ENCODE assay signal across 28 cellular contexts in the genomic region with DNA sequence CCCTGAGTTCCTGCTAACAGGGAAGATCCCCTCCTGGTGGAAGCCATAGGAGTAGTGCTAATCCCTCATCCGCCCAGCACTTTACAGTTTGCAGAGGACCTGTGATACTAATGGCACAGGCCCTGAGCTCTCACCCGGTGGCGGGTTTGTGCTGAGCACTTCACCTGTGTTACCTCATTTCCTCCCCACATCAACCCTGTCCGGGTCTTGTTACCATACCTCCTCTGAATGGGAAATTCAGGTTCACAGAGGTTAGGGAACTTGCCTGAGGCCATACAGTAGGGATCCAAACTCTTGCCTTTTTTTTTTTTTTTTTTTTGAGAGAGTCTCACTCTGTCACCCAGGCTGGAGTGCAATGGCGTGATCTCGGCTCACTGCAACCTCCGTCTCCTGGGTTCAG. TPM values are rescaled to one million over a fixed set of nuclear protein-coding genes. Genes with fewer than 3 reads are reported as not detected.
"Had no signal": no experiment of that assay in that cellular context is flagged by ENCODE, and none has a peak within 500 bp of the region (broad histone marks: within the 10 kb centered on the region; RNA-seq: fewer than 3 reads in every experiment).

No MANE protein-coding gene starts in this region.

- H3K4me1 Mint-ChIP-seq: activated B cell treated with CpG ODN at 0.5 μM for 24 hours; activated naive CD8-positive, alpha-beta T cell treated with anti-CD3 and anti-CD28 coated beads, Interleukin-2, amount 50 U/mL, for 24 hours; brain; nephron had no signal

- H3K4me3 Mint-ChIP-seq: activated B cell treated with CpG ODN at 0.5 μM for 24 hours; activated CD4-positive, alpha-beta memory T cell treated with anti-CD3 and anti-CD28 coated beads, Interleukin-2, amount 10 ng/mL, durations not matched to agents 7 days and 5 days; activated CD8-positive, alpha-beta memory T cell treated with anti-CD3 and anti-CD28 coated beads, Interleukin-2, amount 10 ng/mL, durations not matched to agents 7 days and 5 days; activated naive CD4-positive, alpha-beta T cell treated with anti-CD3 and anti-CD28 coated beads for 36 hours; activated naive CD8-positive, alpha-beta T cell treated with anti-CD3 and anti-CD28 coated beads, Interleukin-2, amount 50 U/mL, for 24 hours; activated T-cell treated with anti-CD3 and anti-CD28 coated beads, Interleukin-2, amount 50 U/mL, for 4 hours; brain; nephron; stimulated activated memory B cell treated with anti-CD40 and anti-IgM and Interleukin-4, amounts not matched to agents 10 μg/mL and 1 μg/mL and 100 μg/mL, for 72 hours; T-helper 2 cell treated with Interferon-gamma antibody and Interleukin-4, amounts not matched to agents 5 μg/mL and 100 μg/mL, for 36 hours had no signal

- H3K4me3 ChIP-seq: dorsolateral prefrontal cortex, lung, spleen had no signal

- DNase-seq: activated B cell treated with CpG ODN at 0.5 μM for 24 hours; activated CD4-positive, alpha-beta memory T cell treated with anti-CD3 and anti-CD28 coated beads, Interleukin-2, amount 10 ng/mL, durations not matched to agents 7 days and 5 days; activated CD4-positive, alpha-beta T cell treated with anti-CD3 and anti-CD28 coated beads for 4 hours; activated CD8-positive, alpha-beta memory T cell treated with anti-CD3 and anti-CD28 coated beads, Interleukin-2, amount 10 ng/mL, durations not matched to agents 7 days and 5 days; activated naive CD4-positive, alpha-beta T cell treated with anti-CD3 and anti-CD28 coated beads for 36 hours; activated naive CD8-positive, alpha-beta T cell treated with anti-CD3 and anti-CD28 coated beads, Interleukin-2, amount 50 U/mL, for 24 hours; activated T-cell treated with anti-CD3 and anti-CD28 coated beads, Interleukin-2, amount 50 U/mL, for 4 hours; anterior cingulate cortex; central memory CD4-positive, alpha-beta T cell; erythroblast; foreskin melanocyte; glutamatergic neuron; hippocampal formation; islet precursor cell; midbrain; occipital lobe; retina; spleen; stimulated activated CD4-positive, alpha-beta T cell treated with anti-CD3 and anti-CD28 coated beads, Interleukin-4, amount 100 ng/mL, for 4 hours had no signal

- H3K27ac Mint-ChIP-seq: activated B cell treated with CpG ODN at 0.5 μM for 24 hours; activated CD4-positive, alpha-beta memory T cell treated with anti-CD3 and anti-CD28 coated beads, Interleukin-2, amount 10 ng/mL, durations not matched to agents 7 days and 5 days; activated CD8-positive, alpha-beta memory T cell treated with anti-CD3 and anti-CD28 coated beads, Interleukin-2, amount 10 ng/mL, durations not matched to agents 7 days and 5 days; activated naive CD4-positive, alpha-beta T cell treated with anti-CD3 and anti-CD28 coated beads for 36 hours; activated naive CD8-positive, alpha-beta T cell treated with anti-CD3 and anti-CD28 coated beads, Interleukin-2, amount 50 U/mL, for 24 hours; brain; nephron; stimulated activated memory B cell treated with anti-CD40 and anti-IgM and Interleukin-4, amounts not matched to agents 10 μg/mL and 1 μg/mL and 100 μg/mL, for 72 hours; T-helper 2 cell treated with Interferon-gamma antibody and Interleukin-4, amounts not matched to agents 5 μg/mL and 100 μg/mL, for 36 hours had no signal

- ATAC-seq: activated CD8-positive, alpha-beta memory T cell treated with anti-CD3 and anti-CD28 coated beads, Interleukin-2, amount 10 ng/mL, durations not matched to agents 7 days and 5 days; activated naive CD8-positive, alpha-beta T cell treated with anti-CD3 and anti-CD28 coated beads, Interleukin-2, amount 50 U/mL, for 24 hours; activated T-cell treated with anti-CD3 and anti-CD28 coated beads, Interleukin-2, amount 50 U/mL, for 4 hours; stimulated activated memory B cell treated with anti-CD40 and anti-IgM and Interleukin-4, amounts not matched to agents 10 μg/mL and 1 μg/mL and 100 μg/mL, for 72 hours had no signal

- H3K27ac ChIP-seq: dorsolateral prefrontal cortex, spleen had no signal

- H3K27me3 ChIP-seq: dorsolateral prefrontal cortex, spleen had no signal

- H3K9me3 Mint-ChIP-seq: activated B cell treated with CpG ODN at 0.5 μM for 24 hours; activated CD4-positive, alpha-beta memory T cell treated with anti-CD3 and anti-CD28 coated beads, Interleukin-2, amount 10 ng/mL, durations not matched to agents 7 days and 5 days; activated naive CD4-positive, alpha-beta T cell treated with anti-CD3 and anti-CD28 coated beads for 36 hours; activated naive CD8-positive, alpha-beta T cell treated with anti-CD3 and anti-CD28 coated beads, Interleukin-2, amount 50 U/mL, for 24 hours; activated T-cell treated with anti-CD3 and anti-CD28 coated beads, Interleukin-2, amount 50 U/mL, for 4 hours; brain; nephron; stimulated activated memory B cell treated with anti-CD40 and anti-IgM and Interleukin-4, amounts not matched to agents 10 μg/mL and 1 μg/mL and 100 μg/mL, for 72 hours; T-helper 2 cell treated with Interferon-gamma antibody and Interleukin-4, amounts not matched to agents 5 μg/mL and 100 μg/mL, for 36 hours had no signal

- H3K27me3 Mint-ChIP-seq: activated B cell treated with CpG ODN at 0.5 μM for 24 hours; activated CD4-positive, alpha-beta memory T cell treated with anti-CD3 and anti-CD28 coated beads, Interleukin-2, amount 10 ng/mL, durations not matched to agents 7 days and 5 days; activated CD8-positive, alpha-beta memory T cell treated with anti-CD3 and anti-CD28 coated beads, Interleukin-2, amount 10 ng/mL, durations not matched to agents 7 days and 5 days; activated naive CD8-positive, alpha-beta T cell treated with anti-CD3 and anti-CD28 coated beads, Interleukin-2, amount 50 U/mL, for 24 hours; brain; stimulated activated memory B cell treated with anti-CD40 and anti-IgM and Interleukin-4, amounts not matched to agents 10 μg/mL and 1 μg/mL and 100 μg/mL, for 72 hours had no signal

RNA-seq across cellular contexts. Expression of a gene that starts 36.9 kb away (rescaled TPM):
- total RNA-seq: activated B cell treated with CpG ODN at 0.5 μM for 24 hours; activated CD4-positive, alpha-beta memory T cell treated with anti-CD3 and anti-CD28 coated beads, Interleukin-2, amount 10 ng/mL, durations not matched to agents 7 days and 5 days; activated CD8-positive, alpha-beta memory T cell treated with anti-CD3 and anti-CD28 coated beads, Interleukin-2, amount 10 ng/mL, durations not matched to agents 7 days and 5 days; activated naive CD4-positive, alpha-beta T cell treated with anti-CD3 and anti-CD28 coated beads for 36 hours; activated T-cell treated with anti-CD3 and anti-CD28 coated beads, Interleukin-2, amount 50 U/mL, for 4 hours; dorsolateral prefrontal cortex; left colon; lung; occipital lobe; posterior vena cava; spleen; urinary bladder had no signal
- polyA plus RNA-seq: lung, urinary bladder had no signal
